25 cellular contexts compared by ENCODE assay signal in the genomic region with DNA sequence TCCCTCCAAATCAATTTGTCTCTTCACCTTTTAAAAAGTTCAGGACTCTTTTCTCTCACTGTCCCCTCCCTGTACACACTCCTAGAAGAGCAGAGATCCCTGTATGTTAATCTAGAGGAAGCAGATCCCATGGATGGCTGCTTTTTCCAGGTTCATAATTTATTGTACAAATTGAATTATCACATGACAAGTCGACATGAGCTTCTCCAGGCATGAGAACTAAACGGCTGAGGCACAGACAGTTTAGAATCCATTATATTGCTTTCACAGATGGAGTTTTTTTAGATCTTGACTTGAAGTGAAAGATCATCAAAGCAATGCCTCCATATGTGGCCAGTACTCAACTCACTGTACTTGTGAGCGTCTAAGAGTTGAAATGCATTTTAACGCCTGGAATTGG. TPM values are rescaled to one million over a fixed set of nuclear protein-coding genes. Genes with fewer than 3 reads are reported as not detected.
DNase-seq lines count a peak whose midpoint lies in the region; TF ChIP-seq lines count a peak whose summit lies in the region.
"Had no signal": no experiment of that assay in that cellular context is flagged by ENCODE, and none has a peak within 500 bp of the region (broad histone marks: within the 10 kb centered on the region; RNA-seq: fewer than 3 reads in every experiment).

No MANE protein-coding gene starts in this region.

- peaks cover 47% of the 10 kb centered on the region for H3K4me1 Mint-ChIP-seq in activated CD4-positive, alpha-beta T cell treated with anti-CD3 and anti-CD28 coated beads, Interleukin-2, amount 10 ng/mL, durations not matched to agents 7 days and 5 days

- H3K4me3 Mint-ChIP-seq in activated CD4-positive, alpha-beta T cell treated with anti-CD3 and anti-CD28 coated beads, Interleukin-2, amount 10 ng/mL, durations not matched to agents 7 days and 5 days, result no peak overlapping the region
- H3K4me3 Mint-ChIP-seq: activated naive CD4-positive, alpha-beta T cell treated with anti-CD3 and anti-CD28 coated beads for 36 hours; activated T-cell treated with anti-CD3 and anti-CD28 coated beads, Interleukin-2, amount 50 U/mL, for 4 hours; B cell; endodermal cell had no signal

- H3K27ac Mint-ChIP-seq in activated CD4-positive, alpha-beta T cell treated with anti-CD3 and anti-CD28 coated beads, Interleukin-2, amount 10 ng/mL, durations not matched to agents 7 days and 5 days, result peak overlapping the region; percentile 1
- H3K27ac Mint-ChIP-seq: activated naive CD4-positive, alpha-beta T cell treated with anti-CD3 and anti-CD28 coated beads for 36 hours had no signal

- H3F3A ChIP-seq in SK-N-SH (replicated peaks; ENCODE audit: insufficient read depth) (peaks cover 12% of the 10 kb centered on the region), smooth muscle cell (ENCODE audit: low read depth) (peaks cover 4% of the 10 kb centered on the region)

- H3K4me1 ChIP-seq in SK-N-SH (ENCODE audit: control insufficient read depth in 1 of 2, insufficient read depth in 2 of 2, low read depth in 1 of 2, low read length in 1 of 2) (peaks cover 24 to 43% of the 10 kb centered on the region in 2 experiments), esophagus muscularis mucosa (peaks cover 0 to 30% (median 28%) of the 10 kb centered on the region in 4 donors), smooth muscle cell (ENCODE audit: low read depth) (peaks cover 9% of the 10 kb centered on the region)
- H3K4me1 ChIP-seq: gastrocnemius medialis, left ventricle myocardium inferior had no signal

- no peak overlapping the region for H3K4me3 ChIP-seq in SK-N-SH (ENCODE audit: low read depth in 2 of 2, low read length in 1 of 2)
- no peak overlapping the region for H3K4me3 ChIP-seq in esophagus muscularis mucosa
- H3K4me3 ChIP-seq in smooth muscle cell, result no peak overlapping the region
- H3K4me3 ChIP-seq: gastrocnemius medialis, left ventricle myocardium inferior, sigmoid colon, SK-N-MC, transverse colon had no signal

- H3K9me2 ChIP-seq in SK-N-SH, result no peaks in the 10 kb centered on the region

- TF ChIP-seq RAD21 in SK-N-SH (IDR thresholded peaks at IDR 0.05; ENCODE audit: low read length), result peak; percentile 34; the same call in 1 of the 2 replicates

- no peaks in the 10 kb centered on the region for H3K9me3 Mint-ChIP-seq in activated CD4-positive, alpha-beta T cell treated with anti-CD3 and anti-CD28 coated beads, Interleukin-2, amount 10 ng/mL, durations not matched to agents 7 days and 5 days
- H3K9me3 Mint-ChIP-seq: activated naive CD4-positive, alpha-beta T cell treated with anti-CD3 and anti-CD28 coated beads for 36 hours; activated T-cell treated with anti-CD3 and anti-CD28 coated beads, Interleukin-2, amount 50 U/mL, for 4 hours; endodermal cell had no signal

- H3K9me3 ChIP-seq in SK-N-SH, result no peaks in the 10 kb centered on the region
- H3K9me3 ChIP-seq in esophagus muscularis mucosa, result no peaks in the 10 kb centered on the region
- no peaks in the 10 kb centered on the region for H3K9me3 ChIP-seq in smooth muscle cell (replicated peaks; ENCODE audit: low read depth)
- H3K9me3 ChIP-seq: gastrocnemius medialis, left ventricle myocardium inferior, sigmoid colon, transverse colon had no signal

- H3K9ac ChIP-seq in SK-N-SH, result no peak overlapping the region
- H3K9ac ChIP-seq in smooth muscle cell (ENCODE audit: low read depth), result no peak overlapping the region

- WGBS in SK-N-SH (ENCODE audit: low lambda C conversion rate), result 32% methylated on average over 4 of the region's 4 CpGs
- 63% methylated on average over 4 of the region's 4 CpGs for WGBS in esophagus muscularis mucosa
- WGBS in smooth muscle cell (ENCODE audit: low lambda C conversion rate), result 81% methylated on average over 4 of the region's 4 CpGs

- TF ChIP-seq POLR2A in esophagus muscularis mucosa (IDR thresholded peaks at IDR 0.05; ENCODE audit: low read depth), result no peak

- H4K20me1 ChIP-seq in SK-N-SH (ENCODE audit: insufficient read depth) (no peaks in the 10 kb centered on the region), smooth muscle cell (ENCODE audit: low read depth) (no peaks in the 10 kb centered on the region)

- H3K27ac ChIP-seq in SK-N-SH (ENCODE audit: low read depth in 2 of 2, low read length in 1 of 2), result peak overlapping the region; percentile 9 to 95; a peak in 3 of 4 replicates
- peak overlapping the region in 3 of 4 donors; percentile 10 to 69 (median 56) for H3K27ac ChIP-seq in esophagus muscularis mucosa (replicated peaks in 1 of 4)
- H3K27ac ChIP-seq in smooth muscle cell (ENCODE audit: low read depth), result no peak overlapping the region
- H3K27ac ChIP-seq: gastrocnemius medialis, left ventricle myocardium inferior, SK-N-MC, transverse colon, WERI-Rb-1 had no signal

- H3K36me3 ChIP-seq in SK-N-SH (replicated peaks in 1 of 2; ENCODE audit: control insufficient read depth in 1 of 2, insufficient read depth in 2 of 2, low read length in 1 of 2) (no peaks in the 10 kb centered on the region), esophagus muscularis mucosa (peaks cover 0 to 4% (median 0%) of the 10 kb centered on the region in 4 donors), smooth muscle cell (ENCODE audit: low read depth) (no peaks in the 10 kb centered on the region)
- H3K36me3 ChIP-seq: gastrocnemius medialis, left ventricle myocardium inferior, transverse colon, WERI-Rb-1 had no signal

- peaks cover 3% of the 10 kb centered on the region for H3K36me3 Mint-ChIP-seq in activated CD4-positive, alpha-beta T cell treated with anti-CD3 and anti-CD28 coated beads, Interleukin-2, amount 10 ng/mL, durations not matched to agents 7 days and 5 days (ENCODE audit: low read depth)

- H3K4me2 ChIP-seq in SK-N-SH (peak overlapping the region; percentile 4; the same call in 1 of the 2 replicates), smooth muscle cell (no peak overlapping the region)

- H3K27me3 ChIP-seq in SK-N-SH (ENCODE audit: insufficient read depth) (no peaks in the 10 kb centered on the region), esophagus muscularis mucosa (no peaks in the 10 kb centered on the region), smooth muscle cell (ENCODE audit: low read depth) (no peaks in the 10 kb centered on the region)
- H3K27me3 ChIP-seq: sigmoid colon, transverse colon had no signal

- DNase-seq in activated CD4-positive, alpha-beta T cell treated with anti-CD3 and anti-CD28 coated beads, Interleukin-2, amount 10 ng/mL, durations not matched to agents 7 days and 5 days, result no peak
- DNase-seq in activated CD4-positive, alpha-beta T cell treated with anti-CD3 and anti-CD28 coated beads for 4 hours, result no peak
- DNase-seq in SK-N-SH, result peak; percentile 83
- no peak for DNase-seq in esophagus muscularis mucosa (ENCODE audit: extremely low spot score)
- DNase-seq in smooth muscle cell (lab: John Stamatoyannopoulos, UW; ENCODE audit: unreplicated experiment), result no peak
- DNase-seq in posterior vena cava (ENCODE audit: low spot score), result no peak
- no peak for DNase-seq in DMS153 treated with DMSO at 0.1 percent for 48 hours (lab: John Stamatoyannopoulos, UW; ENCODE audit: unreplicated experiment)
- no peak for DNase-seq in mucosa of gallbladder (ENCODE audit: low spot score)
- DNase-seq: activated naive CD4-positive, alpha-beta T cell treated with anti-CD3 and anti-CD28 coated beads for 36 hours; activated T-cell treated with anti-CD3 and anti-CD28 coated beads, Interleukin-2, amount 50 U/mL, for 4 hours; cortex of kidney; EL; gastrocnemius medialis; hippocampal formation; left ventricle myocardium inferior; NCI-H1048; NCI-H1930; NCI-H226; sigmoid colon; T-helper 9 cell; transverse colon; WERI-Rb-1 had no signal

- no peaks in the 10 kb centered on the region for H3K79me2 ChIP-seq in SK-N-SH (ENCODE audit: insufficient read depth)
- H3K79me2 ChIP-seq in smooth muscle cell (ENCODE audit: low read depth), result no peaks in the 10 kb centered on the region

- CTCF ChIA-PET in activated CD4-positive, alpha-beta T cell treated with anti-CD3 and anti-CD28 coated beads, Interleukin-2, amount 10 ng/mL, durations not matched to agents 7 days and 5 days (lab: Charles Lee), result interaction anchor here (0.6 to 0.9 kb wide), 2 partner anchors 13 to 195 kb away, joined by 3 read pairs; no protein-coding TSS in a partner anchor
- CTCF ChIA-PET in SK-N-SH (lab: Yijun Ruan, JAX), result interaction anchor here (0.5 to 7.0 kb wide), 18 partner anchors 9 to 1541 kb away, joined by 3 to 52 read pairs (median 5); a partner anchor contains a TSS

- H3K27me3 Mint-ChIP-seq in activated CD4-positive, alpha-beta T cell treated with anti-CD3 and anti-CD28 coated beads, Interleukin-2, amount 10 ng/mL, durations not matched to agents 7 days and 5 days, result no peaks in the 10 kb centered on the region
- H3K27me3 Mint-ChIP-seq: B cell had no signal

- H2AFZ ChIP-seq in SK-N-SH (ENCODE audit: low read depth) (0 out of 2 replicates have a peak overlapping the region, but pooled peaks have one; percentile 60), smooth muscle cell (ENCODE audit: low read depth) (peak overlapping the region; percentile 36)

- TF ChIP-seq EP300 in SK-N-SH (IDR thresholded peaks at IDR 0.05; ENCODE audit: borderline replicate concordance in 1 of 2, low read depth in 1 of 2, low read length in 1 of 2), result peak in 1 of 2 experiments; percentile 97; a peak in 2 of 4 replicates
- TF ChIP-seq EP300 in esophagus muscularis mucosa (IDR thresholded peaks at IDR 0.05), result no peak

- POLR2A ChIA-PET in activated CD4-positive, alpha-beta T cell treated with anti-CD3 and anti-CD28 coated beads, Interleukin-2, amount 10 ng/mL, durations not matched to agents 7 days and 5 days (lab: Charles Lee), result no interaction called here
- POLR2A ChIA-PET in SK-N-SH (lab: Yijun Ruan, JAX), result interaction anchor here (0.9 to 1.5 kb wide), 4 partner anchors 11 to 50 kb away, joined by 3 to 4 read pairs (median 4); no protein-coding TSS in a partner anchor

- TF ChIP-seq CTCF in SK-N-SH (IDR thresholded peaks at IDR 0.05) (no peak), esophagus muscularis mucosa (IDR thresholded peaks at IDR 0.05) (no peak), smooth muscle cell (IDR thresholded peaks at IDR 0.05; ENCODE audit: borderline replicate concordance, insufficient read depth, poor library complexity, severe bottlenecking) (no peak)

- intact Hi-C loops in esophagus muscularis mucosa (cut with DNase I) (no loop called here), posterior vena cava (cut with DNase I) (loop anchor here in 1 of 2 donors (10.0 kb wide), 1 partner anchor 80 kb away; no protein-coding TSS in a partner anchor)

TF ChIP-seq in SK-N-SH, 30 proteins besides CTCF, POLR2A, EP300 and RAD21 (continues in another document):
- TF ChIP-seq TCF12 (IDR thresholded peaks at IDR 0.05) (peak; percentile 85), TEAD4 (IDR thresholded peaks at IDR 0.05; ENCODE audit: borderline replicate concordance, insufficient read depth) (0 out of 2 replicates have a peak, but pooled peaks have one; percentile 35)

RNA-seq across cellular contexts. Expression of a gene that starts 47.9 kb away (rescaled TPM):
- total RNA-seq in activated CD4-positive, alpha-beta T cell treated with anti-CD3 and anti-CD28 coated beads, Interleukin-2, amount 10 ng/mL, durations not matched to agents 7 days and 5 days, result 1 to 10 TPM; 6.0 to 6.3 TPM
- 1.3 and 1.4 TPM in 2 replicates for polyA plus RNA-seq in SK-N-SH (2012; rRNA removed)
- 1.6 and 1.9 TPM in 2 replicates for polyA plus RNA-seq in SK-N-SH (2012; cell fraction: cytosol; rRNA removed)
- polyA plus RNA-seq in SK-N-SH (2012; cell fraction: nucleus; rRNA removed), result 0.79 and 0.94 TPM in 2 replicates
- total RNA-seq in esophagus muscularis mucosa, result 10 to 100 TPM; 22.4 to 58.6 (median 32.2) TPM
- 15.6 and 16.3 TPM in 2 replicates for total RNA-seq in smooth muscle cell
- polyA plus RNA-seq in smooth muscle cell, result 18.8 and 20.4 TPM in 2 replicates
- 1 to 10 TPM; 5.3 to 7.3 TPM for total RNA-seq in posterior vena cava
- 8.8 TPM for total RNA-seq in mucosa of gallbladder
